In the genomic region with DNA sequence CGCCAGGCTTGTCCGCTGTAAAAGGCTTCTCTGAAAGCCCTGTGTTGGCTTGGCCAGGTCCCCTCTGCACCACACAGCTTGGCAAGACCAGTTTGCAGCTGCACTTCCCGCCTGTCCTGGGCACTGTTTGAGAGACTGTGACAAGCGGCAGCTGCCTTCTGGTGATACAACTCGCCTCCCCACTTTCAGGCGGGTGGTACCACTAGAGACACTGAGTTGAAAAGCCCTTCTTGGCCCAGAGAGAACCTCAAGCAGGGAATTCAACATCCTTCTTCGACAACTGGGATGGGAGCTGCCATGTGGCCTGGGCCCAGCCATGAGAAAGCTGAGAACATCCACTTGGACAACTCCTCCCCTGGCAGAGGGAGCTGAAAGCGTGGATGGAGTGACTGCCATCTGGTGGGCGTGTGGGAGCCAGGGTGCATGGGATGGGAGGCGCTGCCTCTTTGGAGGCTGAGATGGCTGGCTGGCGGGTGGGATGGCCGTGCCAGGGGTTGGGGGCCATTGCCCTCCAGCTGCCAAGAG, we compare ENCODE assay signal across 1 cellular context.
A peak's percentile ranks its signal among the peaks of the same experiment; 100 is the strongest.
TF ChIP-seq lines count a peak whose summit lies in the region.

No MANE protein-coding gene starts in this region.

TF ChIP-seq in HCT116, 20 proteins besides CTCF, POLR2A, EP300 and RAD21 (continued from another document):
- TF ChIP-seq, protein P1, sequence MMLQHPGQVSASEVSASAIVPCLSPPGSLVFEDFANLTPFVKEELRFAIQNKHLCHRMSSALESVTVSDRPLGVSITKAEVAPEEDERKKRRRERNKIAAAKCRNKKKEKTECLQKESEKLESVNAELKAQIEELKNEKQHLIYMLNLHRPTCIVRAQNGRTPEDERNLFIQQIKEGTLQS (IDR thresholded peaks at IDR 0.05) = no peak
- TF ChIP-seq JUND (IDR thresholded peaks at IDR 0.05) = no peak
- TF ChIP-seq SIN3A (IDR thresholded peaks at IDR 0.05; ENCODE audit: low read depth) = no peak
- TF ChIP-seq, protein P2, sequence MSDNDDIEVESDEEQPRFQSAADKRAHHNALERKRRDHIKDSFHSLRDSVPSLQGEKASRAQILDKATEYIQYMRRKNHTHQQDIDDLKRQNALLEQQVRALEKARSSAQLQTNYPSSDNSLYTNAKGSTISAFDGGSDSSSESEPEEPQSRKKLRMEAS (IDR thresholded peaks at IDR 0.05) = peak; percentile 64
